Comparison of ENCODE assay signal across 34 cellular contexts in genomic region chr11:33135768-33136443, GRCh38. TPM values are rescaled to one million over a fixed set of nuclear protein-coding genes. Genes with fewer than 3 reads are reported as not detected.
A peak's percentile ranks its signal among the peaks of the same experiment; 100 is the strongest.
DNase-seq lines count a peak whose midpoint lies in the region; ATAC-seq, FAIRE-seq and TF ChIP-seq lines count a peak whose summit lies in the region.
"Had no signal": no experiment of that assay in that cellular context is flagged by ENCODE, and none has a peak within 500 bp of the region (broad histone marks: within the 10 kb centered on the region; RNA-seq: fewer than 3 reads in every experiment).

No MANE protein-coding gene starts in this region.

- peak in 1 of 2 donors; percentile 15 for DNase-seq in cardiac muscle cell (ENCODE audit: low read depth in 1 of 2, low spot score in 1 of 2)
- DNase-seq in left cardiac atrium = no peak
- no peak for DNase-seq in left lobe of liver (ENCODE audit: low spot score)
- no peak for DNase-seq in smooth muscle cell (lab: John Stamatoyannopoulos, UW; ENCODE audit: unreplicated experiment)
- DNase-seq in HuH-7.5 (ENCODE audit: low spot score) = no peak
- DNase-seq in NCI-H1092 treated with DMSO at 0.1 percent for 48 hours (lab: John Stamatoyannopoulos, UW) = no peak
- DNase-seq: 8988T; activated CD8-positive, alpha-beta T cell treated with anti-CD3 and anti-CD28 coated beads for 36 hours; AML-193; anterior cingulate cortex; Calu3; CD4-positive, CD25-positive, alpha-beta regulatory T cell; DMS79 treated with DMSO at 0.1 percent for 48 hours; effector memory CD4-positive, alpha-beta T cell; GF-D8; left ventricle myocardium inferior; naive B cell; NCI-H1417; NCI-H2029; NCI-H526; PC-3; small intestine; stimulated activated CD4-positive, alpha-beta T cell treated with anti-CD3 and anti-CD28 coated beads, Interleukin-1b, Interleukin-23, amount 100 ng/mL, for 48 hours; stimulated activated naive CD4-positive, alpha-beta T cell treated with Interleukin-2 at 50 U/mL for 16 hours; T-helper 17 cell; testis had no signal

- FAIRE-seq in TTC549 (lab: Jason Lieb, UNC) = peak; percentile 11
- FAIRE-seq: H1, HTR-8/SVneo, islet of Langerhans, small intestine had no signal

- peak overlapping the region; percentile 47 for H3K4me2 ChIP-seq in smooth muscle cell
- H3K4me2 ChIP-seq: KMS-11 had no signal

- no peak for ATAC-seq in left cardiac atrium
- ATAC-seq in left lobe of liver = peak; percentile 81
- no peak for ATAC-seq in GM21825 (IDR thresholded peaks at IDR 0.05; ENCODE audit: unreplicated experiment)
- ATAC-seq: activated CD8-positive, alpha-beta T cell treated with anti-CD3 and anti-CD28 coated beads for 36 hours; activated naive CD4-positive, alpha-beta T cell treated with anti-CD3 and anti-CD28 coated beads, Interleukin-2, amount 50 U/mL, for 72 hours; PC-3; T-helper 17 cell had no signal

- H4K20me1 ChIP-seq in smooth muscle cell (ENCODE audit: low read depth) = peaks cover 49% of the 10 kb centered on the region

- H3K4me1 ChIP-seq in cardiac muscle cell (ENCODE audit: low read depth) = peaks cover 17% of the 10 kb centered on the region
- H3K4me1 ChIP-seq in smooth muscle cell (ENCODE audit: low read depth) = peaks cover 8% of the 10 kb centered on the region
- H3K4me1 ChIP-seq: testis had no signal

- H2AFZ ChIP-seq in smooth muscle cell (ENCODE audit: low read depth) = no peak overlapping the region

- TF ChIP-seq CTCF in cardiac muscle cell (IDR thresholded peaks at IDR 0.05; ENCODE audit: low read depth, low read length) (no peak), smooth muscle cell (IDR thresholded peaks at IDR 0.05; ENCODE audit: borderline replicate concordance, insufficient read depth, poor library complexity, severe bottlenecking) (no peak)

- H3K4me3 ChIP-seq in cardiac muscle cell (no peak overlapping the region), smooth muscle cell (no peak overlapping the region)
- H3K4me3 ChIP-seq: coronary artery, left ventricle myocardium inferior, testis had no signal

- WGBS in smooth muscle cell (ENCODE audit: low lambda C conversion rate) = 51% methylated on average over 4 of the region's 4 CpGs

- peak overlapping the region; percentile 63 for H3K27ac ChIP-seq in cardiac muscle cell
- H3K27ac ChIP-seq in smooth muscle cell (ENCODE audit: low read depth) = peak overlapping the region; percentile 57
- H3K27ac ChIP-seq: coronary artery, KMS-11, left ventricle myocardium inferior, testis had no signal

- H3K36me3 ChIP-seq in cardiac muscle cell (peaks cover 27% of the 10 kb centered on the region), smooth muscle cell (ENCODE audit: low read depth) (peaks cover 6% of the 10 kb centered on the region)

- intact Hi-C loops in left cardiac atrium (cut with DNase I) = no loop called here

- no peaks in the 10 kb centered on the region for H3K27me3 ChIP-seq in cardiac muscle cell
- H3K27me3 ChIP-seq in smooth muscle cell (ENCODE audit: low read depth) = no peaks in the 10 kb centered on the region
- H3K27me3 ChIP-seq: testis had no signal

- H3F3A ChIP-seq in smooth muscle cell (ENCODE audit: low read depth) = peaks cover 37% of the 10 kb centered on the region

- H3K9me3 ChIP-seq in cardiac muscle cell (ENCODE audit: low read depth) (no peaks in the 10 kb centered on the region), smooth muscle cell (replicated peaks; ENCODE audit: low read depth) (no peaks in the 10 kb centered on the region)
- H3K9me3 ChIP-seq: left ventricle myocardium inferior, testis had no signal

- no peak overlapping the region for H3K9ac ChIP-seq in smooth muscle cell (ENCODE audit: low read depth)
- H3K9ac ChIP-seq: KMS-11 had no signal

- peaks cover 27% of the 10 kb centered on the region for H3K79me2 ChIP-seq in smooth muscle cell (ENCODE audit: low read depth)

RNA-seq across cellular contexts. Expression of gene CSTF3, which starts 25.4 kb away (rescaled TPM):
- total RNA-seq in cardiac muscle cell = 23.0 and 25.8 TPM in 2 replicates
- polyA plus RNA-seq in cardiac muscle cell = 74.4 and 75.5 TPM in 2 replicates
- 10 to 100 TPM; 14.0 to 15.8 TPM for total RNA-seq in left cardiac atrium
- total RNA-seq in left lobe of liver = 9.9 TPM
- total RNA-seq in smooth muscle cell = 25.9 and 36.8 TPM in 2 replicates
- 30.4 and 31.0 TPM in 2 replicates for polyA plus RNA-seq in smooth muscle cell
